21 cellular contexts compared by ENCODE assay signal in genomic region chr16:2275476-2276450, GRCh38. TPM values are rescaled to one million over a fixed set of nuclear protein-coding genes. Genes with fewer than 3 reads are reported as not detected.
A peak's percentile ranks its signal among the peaks of the same experiment; 100 is the strongest.
DNase-seq lines count a peak whose midpoint lies in the region; ATAC-seq, FAIRE-seq and TF ChIP-seq lines count a peak whose summit lies in the region.
"Had no signal": no experiment of that assay in that cellular context is flagged by ENCODE, and none has a peak within 500 bp of the region (broad histone marks: within the 10 kb centered on the region; RNA-seq: fewer than 3 reads in every experiment).

No MANE protein-coding gene starts in this region.

- H3K36me3 ChIP-seq in HepG2 (replicated peaks in 1 of 2; ENCODE audit: control insufficient read depth in 1 of 2, insufficient read depth in 2 of 2, low read length in 2 of 2) (0 out of 5 replicates have a peak, but pooled peaks cover 0 to 2% of the 10 kb centered on the region in 2 experiments), right lobe of liver (no peaks in the 10 kb centered on the region)
- H3K36me3 ChIP-seq: SJSA1 had no signal

- H3K4me1 ChIP-seq in HepG2 (ENCODE audit: insufficient read depth, low read length) = peaks cover 27% of the 10 kb centered on the region; the same call in 1 of the 2 replicates
- no peaks in the 10 kb centered on the region for H3K4me1 ChIP-seq in right lobe of liver
- no peaks in the 10 kb centered on the region for H3K4me1 ChIP-seq in right cardiac atrium (ENCODE audit: control insufficient read depth, insufficient read depth, low read length)
- H3K4me1 ChIP-seq: BE2C, Caco-2, SJSA1 had no signal

- H3K27ac ChIP-seq in HepG2 (ENCODE audit: extremely low read length, insufficient read depth, low read length) (no peak overlapping the region), right lobe of liver (no peak overlapping the region), right cardiac atrium (ENCODE audit: low read length) (no peak overlapping the region), temporal lobe (ENCODE audit: low read depth, low read length) (peak overlapping the region; percentile 20)
- H3K27ac ChIP-seq: RWPE1, SJSA1 had no signal

- H3K79me2 ChIP-seq in HepG2 (ENCODE audit: insufficient read depth, low read length) = no peaks in the 10 kb centered on the region

- intact Hi-C loops in HepG2 (cut with micrococcal nuclease; ENCODE audit: unreplicated experiment) = no loop called here
- intact Hi-C loops in right lobe of liver (cut with DNase I) = no loop called here
- intact Hi-C loops in right cardiac atrium (cut with DNase I) = no loop called here

- CTCF ChIA-PET in HepG2 (lab: Yijun Ruan, JAX; ENCODE audit: low intra/inter-chr PET ratio, low total read pairs) = no interaction called here

- H3K4me3 ChIP-seq in HepG2 (replicated peaks in 1 of 3; ENCODE audit: insufficient read depth in 1 of 3, low read depth in 2 of 3, low read length in 3 of 3) = no peak overlapping the region
- no peak overlapping the region for H3K4me3 ChIP-seq in right lobe of liver
- no peak overlapping the region for H3K4me3 ChIP-seq in right cardiac atrium (ENCODE audit: low read length)
- H3K4me3 ChIP-seq: SJSA1 had no signal

- H3K36me3 Mint-ChIP-seq in chondrocyte (ENCODE audit: low read depth) = peaks cover 9% of the 10 kb centered on the region

- H3K9me3 ChIP-seq in HepG2 (ENCODE audit: low read length) = no peaks in the 10 kb centered on the region
- no peaks in the 10 kb centered on the region for H3K9me3 ChIP-seq in right lobe of liver
- no peaks in the 10 kb centered on the region for H3K9me3 ChIP-seq in right cardiac atrium (ENCODE audit: control insufficient read depth, low read length)
- H3K9me3 ChIP-seq: BE2C, Caco-2, SJSA1 had no signal

- no peaks in the 10 kb centered on the region for H3K9me3 Mint-ChIP-seq in chondrocyte (ENCODE audit: low read depth)
- H3K9me3 Mint-ChIP-seq: CD4-positive, alpha-beta T cell; H9 had no signal

- no peak overlapping the region for H3K4me3 Mint-ChIP-seq in chondrocyte (ENCODE audit: unreplicated experiment)
- H3K4me3 Mint-ChIP-seq: CD4-positive, alpha-beta T cell; H9 had no signal

- H3K27me3 Mint-ChIP-seq in chondrocyte (ENCODE audit: low read depth) = no peaks in the 10 kb centered on the region
- H3K27me3 Mint-ChIP-seq: CD4-positive, alpha-beta T cell had no signal

- BruUV-seq in HepG2 (replicated peaks; lab: Mats Ljungman, UMichigan) = no TSS peak

- WGBS in HepG2 (ENCODE audit: low lambda C conversion rate) = 41% methylated on average over 17 of the region's 33 CpGs
- 58% methylated on average over 13 of the region's 33 CpGs for WGBS in right lobe of liver (ENCODE audit: insufficient coverage, low coverage, low lambda C conversion rate, missing lambda C conversion rate)
- WGBS in right cardiac atrium = 75% methylated on average over 33 of the region's 33 CpGs

- no peak for TF ChIP-seq RAD21 in HepG2 (CRISPR knock-in tag; IDR thresholded peaks at IDR 0.05)

- TF ChIP-seq CTCF in HepG2 (CRISPR knock-in tag; IDR thresholded peaks at IDR 0.05) = no peak
- no peak for TF ChIP-seq CTCF in right lobe of liver (IDR thresholded peaks at IDR 0.05)
- no peak for TF ChIP-seq CTCF in chondrocyte (IDR thresholded peaks at IDR 0.05)

- H3K9ac ChIP-seq in HepG2 (ENCODE audit: insufficient read depth, low read depth, low read length) = no peak overlapping the region

- TF ChIP-seq POLR2A in HepG2 (IDR thresholded peaks at IDR 0.05; ENCODE audit: insufficient read depth in 1 of 2, low read depth in 2 of 2, low read length in 2 of 2) = no peak
- no peak for TF ChIP-seq POLR2A in right lobe of liver (IDR thresholded peaks at IDR 0.05)

- peaks cover 2% of the 10 kb centered on the region for H3K4me1 Mint-ChIP-seq in chondrocyte (ENCODE audit: low read depth)

- H3K4me2 ChIP-seq in HepG2 (ENCODE audit: low read depth, low read length) = no peak overlapping the region

- no peak overlapping the region for H2AFZ ChIP-seq in HepG2 (ENCODE audit: low read length)

- no peak overlapping the region for H3K27ac Mint-ChIP-seq in chondrocyte (ENCODE audit: unreplicated experiment)
- H3K27ac Mint-ChIP-seq: CD4-positive, alpha-beta T cell had no signal

- DNase-seq in HepG2 (ENCODE audit: low spot score) (no peak), right lobe of liver (no peak), chondrocyte (ENCODE audit: low spot score) (peak; percentile 72), right cardiac atrium (peak in 2 of 3 donors; percentile 51 to 70)
- DNase-seq: BE2C; Caco-2; CD4-positive, alpha-beta T cell; DMS153; GDM1; H9; NCI-H1105; NCI-H1694 treated with DMSO at 0.1 percent for 48 hours; NCI-H510A; NCI-H82 had no signal

- ATAC-seq in HepG2 = no peak
- no peak for ATAC-seq in right lobe of liver
- ATAC-seq in right cardiac atrium = no peak
- ATAC-seq in HG02678 (IDR thresholded peaks at IDR 0.05; ENCODE audit: unreplicated experiment) = no peak
- ATAC-seq in HG03442 (IDR thresholded peaks at IDR 0.05; ENCODE audit: unreplicated experiment) = no peak
- ATAC-seq in HG03460 (IDR thresholded peaks at IDR 0.05; ENCODE audit: unreplicated experiment) = no peak

- H3K27me3 ChIP-seq in HepG2 (ENCODE audit: control insufficient read depth in 1 of 2, insufficient read depth in 2 of 2, low read length in 2 of 2) (peaks cover 17 to 55% of the 10 kb centered on the region in 2 experiments), right lobe of liver (no peaks in the 10 kb centered on the region), right cardiac atrium (ENCODE audit: control insufficient read depth, insufficient read depth) (no peaks in the 10 kb centered on the region)
- H3K27me3 ChIP-seq: BE2C had no signal

- TF ChIP-seq EP300 in HepG2 (IDR thresholded peaks at IDR 0.05; ENCODE audit: low read depth in 2 of 2, low read length in 2 of 2) (no peak), HepG2 (CRISPR knock-in tag; IDR thresholded peaks at IDR 0.05; ENCODE audit: borderline replicate concordance) (no peak)

- H4K20me1 ChIP-seq in HepG2 (ENCODE audit: insufficient read depth, low read length) = no peaks in the 10 kb centered on the region

- FAIRE-seq in HepG2 (lab: Jason Lieb, UNC) = no peak
- FAIRE-seq: A204.1 had no signal

- POLR2A ChIA-PET in HepG2 (lab: Yijun Ruan, JAX) = no interaction called here

- in situ Hi-C loops in HepG2 (cut with HindIII; ENCODE audit: extremely low pct_ligation_motif_present, low pct_unique_long_range_greater_than_20kb) = no loop called here

RNA-seq across cellular contexts. Expression of gene RNPS1, which starts 7.8 kb away (rescaled TPM):
- total RNA-seq in HepG2 (2016; rRNA removed; fragmentation: Illumina TruSeq; extraction: Trizol) (126 and 127 TPM in 2 replicates), right lobe of liver (10 to 100 TPM; 29.0 to 61.9 (median 38.9) TPM), chondrocyte (109 to 122 TPM (median 111 TPM) in 3 replicates), right cardiac atrium (100 to 1,000 TPM; 103 to 114 (median 110) TPM), temporal lobe (73.0 TPM)
- 107 and 119 TPM in 2 replicates for total RNA-seq in HepG2 (2016; cell fraction: cytosol; rRNA removed; fragmentation: Illumina TruSeq; extraction: Trizol; ENCODE audit: low read depth)
- 112 and 126 TPM in 2 replicates for total RNA-seq in HepG2 (2016; cell fraction: insoluble cytoplasmic fraction; rRNA removed; fragmentation: Illumina TruSeq; extraction: Trizol)
- 166 and 205 TPM in 2 replicates for total RNA-seq in HepG2 (2016; cell fraction: membrane; rRNA removed; fragmentation: Illumina TruSeq; extraction: Trizol)
- 68.5 and 74.4 TPM in 2 replicates for total RNA-seq in HepG2 (2016; cell fraction: nucleus; rRNA removed; fragmentation: Illumina TruSeq; extraction: Trizol)
- polyA plus RNA-seq in HepG2 (2011; rRNA removed) (124 and 133 TPM in 2 replicates), right cardiac atrium (105 TPM)
- polyA plus RNA-seq in HepG2 (2011; cell fraction: cytosol; rRNA removed) = 158 and 199 TPM in 2 replicates
- polyA plus RNA-seq in HepG2 (2011; cell fraction: nucleus; rRNA removed) = 131 and 132 TPM in 2 replicates
- 112 and 128 TPM in 2 replicates for polyA plus RNA-seq in HepG2 (2012)
- polyA plus RNA-seq in HepG2 (2016; cell fraction: cytosol; fragmentation: Illumina TruSeq; extraction: Trizol; ENCODE audit: low read depth) = 93.4 and 128 TPM in 2 replicates
- 156 and 204 TPM in 2 replicates for polyA plus RNA-seq in HepG2 (2016; cell fraction: insoluble cytoplasmic fraction; fragmentation: Illumina TruSeq; extraction: Trizol; ENCODE audit: low read depth)
- 175 and 195 TPM in 2 replicates for polyA plus RNA-seq in HepG2 (2016; cell fraction: membrane; fragmentation: Illumina TruSeq; extraction: Trizol; ENCODE audit: low read depth)
- 161 and 166 TPM in 2 replicates for polyA plus RNA-seq in HepG2 (2016; cell fraction: nucleus; fragmentation: Illumina TruSeq; extraction: Trizol; ENCODE audit: insufficient read depth, low read depth)
- 166 and 194 TPM in 2 replicates for polyA minus RNA-seq in HepG2 (2011; rRNA and poly(A)+ RNA removed; ENCODE audit: low replicate concordance)
- 58.7 and 73.6 TPM in 2 replicates for polyA minus RNA-seq in HepG2 (2011; cell fraction: cytosol; rRNA and poly(A)+ RNA removed)
- polyA minus RNA-seq in HepG2 (2011; cell fraction: nucleus; rRNA and poly(A)+ RNA removed) = 82.8 and 98.0 TPM in 2 replicates

RNA-seq across cellular contexts. Expression of gene ECI1, which starts 24.4 kb away (rescaled TPM):
- total RNA-seq in HepG2 (2016; rRNA removed; fragmentation: Illumina TruSeq; extraction: Trizol) = 73.8 and 82.0 TPM in 2 replicates
- 44.2 and 54.8 TPM in 2 replicates for total RNA-seq in HepG2 (2016; cell fraction: cytosol; rRNA removed; fragmentation: Illumina TruSeq; extraction: Trizol; ENCODE audit: low read depth)
- 75.0 and 87.4 TPM in 2 replicates for total RNA-seq in HepG2 (2016; cell fraction: insoluble cytoplasmic fraction; rRNA removed; fragmentation: Illumina TruSeq; extraction: Trizol)
- total RNA-seq in HepG2 (2016; cell fraction: membrane; rRNA removed; fragmentation: Illumina TruSeq; extraction: Trizol) = 72.9 and 79.9 TPM in 2 replicates
- total RNA-seq in HepG2 (2016; cell fraction: nucleus; rRNA removed; fragmentation: Illumina TruSeq; extraction: Trizol) = 36.0 and 44.8 TPM in 2 replicates
- 102 and 117 TPM in 2 replicates for polyA plus RNA-seq in HepG2 (2011; rRNA removed)
- 92.8 and 162 TPM in 2 replicates for polyA plus RNA-seq in HepG2 (2011; cell fraction: cytosol; rRNA removed)
- polyA plus RNA-seq in HepG2 (2011; cell fraction: nucleus; rRNA removed) = 91.6 and 93.8 TPM in 2 replicates
- 64.9 and 71.4 TPM in 2 replicates for polyA plus RNA-seq in HepG2 (2012)
- polyA plus RNA-seq in HepG2 (2016; cell fraction: cytosol; fragmentation: Illumina TruSeq; extraction: Trizol; ENCODE audit: low read depth) = 65.1 and 77.0 TPM in 2 replicates
- 81.7 and 86.2 TPM in 2 replicates for polyA plus RNA-seq in HepG2 (2016; cell fraction: insoluble cytoplasmic fraction; fragmentation: Illumina TruSeq; extraction: Trizol; ENCODE audit: low read depth)
- 77.8 and 83.0 TPM in 2 replicates for polyA plus RNA-seq in HepG2 (2016; cell fraction: membrane; fragmentation: Illumina TruSeq; extraction: Trizol; ENCODE audit: low read depth)
- 91.3 and 94.3 TPM in 2 replicates for polyA plus RNA-seq in HepG2 (2016; cell fraction: nucleus; fragmentation: Illumina TruSeq; extraction: Trizol; ENCODE audit: insufficient read depth, low read depth)
- polyA minus RNA-seq in HepG2 (2011; rRNA and poly(A)+ RNA removed; ENCODE audit: low replicate concordance) = 56.0 and 57.4 TPM in 2 replicates
- 29.4 and 32.4 TPM in 2 replicates for polyA minus RNA-seq in HepG2 (2011; cell fraction: cytosol; rRNA and poly(A)+ RNA removed)
- 20.0 and 23.1 TPM in 2 replicates for polyA minus RNA-seq in HepG2 (2011; cell fraction: nucleus; rRNA and poly(A)+ RNA removed)
- 100 to 1,000 TPM in 2 of 6 experiments, 10 to 100 TPM in 4; 68.1 to 150 (median 85.5) TPM for total RNA-seq in right lobe of liver
- total RNA-seq in chondrocyte = 25.5 to 45.4 TPM (median 44.5 TPM) in 3 replicates
- total RNA-seq in right cardiac atrium = 100 to 1,000 TPM; 110 to 145 (median 121) TPM
- 166 TPM for polyA plus RNA-seq in right cardiac atrium
- 17.5 TPM for total RNA-seq in temporal lobe

RNA-seq across cellular contexts. Expression of gene DNASE1L2, which starts 39.5 kb away (rescaled TPM):
- total RNA-seq in HepG2 (2016; rRNA removed; fragmentation: Illumina TruSeq; extraction: Trizol) = 0.11 and 0.44 TPM in 2 replicates
- 0.18 and 0.30 TPM in 2 replicates for total RNA-seq in HepG2 (2016; cell fraction: cytosol; rRNA removed; fragmentation: Illumina TruSeq; extraction: Trizol; ENCODE audit: low read depth)
- total RNA-seq in HepG2 (2016; cell fraction: insoluble cytoplasmic fraction; rRNA removed; fragmentation: Illumina TruSeq; extraction: Trizol) = 0.45 TPM in 1 of 2 replicates, not detected in the other
- 0.09 and 0.24 TPM in 2 replicates for total RNA-seq in HepG2 (2016; cell fraction: membrane; rRNA removed; fragmentation: Illumina TruSeq; extraction: Trizol)
- 0.65 and 0.85 TPM in 2 replicates for total RNA-seq in HepG2 (2016; cell fraction: nucleus; rRNA removed; fragmentation: Illumina TruSeq; extraction: Trizol)
- polyA plus RNA-seq in HepG2 (2011; rRNA removed) = 0.50 and 1.2 TPM in 2 replicates
- polyA plus RNA-seq in HepG2 (2011; cell fraction: cytosol; rRNA removed) = 0.12 and 0.42 TPM in 2 replicates
- polyA plus RNA-seq in HepG2 (2011; cell fraction: nucleus; rRNA removed) = 11.0 and 14.4 TPM in 2 replicates
- polyA plus RNA-seq in HepG2 (2012) = 0.50 and 0.95 TPM in 2 replicates
- polyA plus RNA-seq in HepG2 (2016; cell fraction: cytosol; fragmentation: Illumina TruSeq; extraction: Trizol; ENCODE audit: low read depth) = 0.25 and 0.43 TPM in 2 replicates
- polyA plus RNA-seq in HepG2 (2016; cell fraction: insoluble cytoplasmic fraction; fragmentation: Illumina TruSeq; extraction: Trizol; ENCODE audit: low read depth) = not detected in 2 replicates
- 0.29 and 0.42 TPM in 2 replicates for polyA plus RNA-seq in HepG2 (2016; cell fraction: membrane; fragmentation: Illumina TruSeq; extraction: Trizol; ENCODE audit: low read depth)
- polyA plus RNA-seq in HepG2 (2016; cell fraction: nucleus; fragmentation: Illumina TruSeq; extraction: Trizol; ENCODE audit: insufficient read depth, low read depth) = 1.3 and 2.4 TPM in 2 replicates
- polyA minus RNA-seq in HepG2 (2011; rRNA and poly(A)+ RNA removed; ENCODE audit: low replicate concordance) = 0.52 and 1.6 TPM in 2 replicates
- not detected in 2 replicates for polyA minus RNA-seq in HepG2 (2011; cell fraction: cytosol; rRNA and poly(A)+ RNA removed)
- polyA minus RNA-seq in HepG2 (2011; cell fraction: nucleus; rRNA and poly(A)+ RNA removed) = 1.4 and 2.4 TPM in 2 replicates
- total RNA-seq in right lobe of liver = 1 to 10 TPM in 1 of 6 experiments, under 1 TPM in 4, not detected in 1; 0.31 to 1.1 (median 0.40) TPM
- total RNA-seq in chondrocyte = 0.97 to 1.6 TPM (median 1.2 TPM) in 3 replicates
- total RNA-seq in right cardiac atrium = under 1 TPM; 0.17 to 0.43 (median 0.33) TPM
- polyA plus RNA-seq in right cardiac atrium = 0.48 TPM
- total RNA-seq in temporal lobe = 1.5 TPM

RNA-seq across cellular contexts. Expression of gene E4F1, which starts 52.4 kb away (rescaled TPM):
- total RNA-seq in HepG2 (2016; rRNA removed; fragmentation: Illumina TruSeq; extraction: Trizol) (10.3 and 19.5 TPM in 2 replicates), right lobe of liver (10 to 100 TPM in 4 of 6 experiments, 1 to 10 TPM in 2; 8.9 to 11.3 (median 10.4) TPM), chondrocyte (18.7 to 25.7 TPM (median 20.7 TPM) in 3 replicates), right cardiac atrium (10 to 100 TPM; 11.8 to 16.1 (median 14.2) TPM), temporal lobe (18.9 TPM)
- 6.9 and 8.8 TPM in 2 replicates for total RNA-seq in HepG2 (2016; cell fraction: cytosol; rRNA removed; fragmentation: Illumina TruSeq; extraction: Trizol; ENCODE audit: low read depth)
- total RNA-seq in HepG2 (2016; cell fraction: insoluble cytoplasmic fraction; rRNA removed; fragmentation: Illumina TruSeq; extraction: Trizol) = 8.9 and 20.8 TPM in 2 replicates
- total RNA-seq in HepG2 (2016; cell fraction: membrane; rRNA removed; fragmentation: Illumina TruSeq; extraction: Trizol) = 6.0 TPM in 2 replicates
- 24.2 and 28.6 TPM in 2 replicates for total RNA-seq in HepG2 (2016; cell fraction: nucleus; rRNA removed; fragmentation: Illumina TruSeq; extraction: Trizol)
- polyA plus RNA-seq in HepG2 (2011; rRNA removed) (13.8 and 17.2 TPM in 2 replicates), right cardiac atrium (13.7 TPM)
- polyA plus RNA-seq in HepG2 (2011; cell fraction: cytosol; rRNA removed) = 6.1 and 10.8 TPM in 2 replicates
- polyA plus RNA-seq in HepG2 (2011; cell fraction: nucleus; rRNA removed) = 151 and 202 TPM in 2 replicates
- polyA plus RNA-seq in HepG2 (2012) = 6.8 and 6.9 TPM in 2 replicates
- polyA plus RNA-seq in HepG2 (2016; cell fraction: cytosol; fragmentation: Illumina TruSeq; extraction: Trizol; ENCODE audit: low read depth) = 3.5 and 3.6 TPM in 2 replicates
- polyA plus RNA-seq in HepG2 (2016; cell fraction: insoluble cytoplasmic fraction; fragmentation: Illumina TruSeq; extraction: Trizol; ENCODE audit: low read depth) = 8.4 and 9.9 TPM in 2 replicates
- polyA plus RNA-seq in HepG2 (2016; cell fraction: membrane; fragmentation: Illumina TruSeq; extraction: Trizol; ENCODE audit: low read depth) = 4.8 and 5.0 TPM in 2 replicates
- 55.1 and 57.6 TPM in 2 replicates for polyA plus RNA-seq in HepG2 (2016; cell fraction: nucleus; fragmentation: Illumina TruSeq; extraction: Trizol; ENCODE audit: insufficient read depth, low read depth)
- 14.4 and 15.9 TPM in 2 replicates for polyA minus RNA-seq in HepG2 (2011; rRNA and poly(A)+ RNA removed; ENCODE audit: low replicate concordance)
- polyA minus RNA-seq in HepG2 (2011; cell fraction: cytosol; rRNA and poly(A)+ RNA removed) = 6.6 and 9.1 TPM in 2 replicates
- polyA minus RNA-seq in HepG2 (2011; cell fraction: nucleus; rRNA and poly(A)+ RNA removed) = 18.3 and 20.5 TPM in 2 replicates

Comparison
In these comparisons a context has a peak if more than half of its experiments do, and no peak if none do; other contexts are left out.
1. DNase-seq: peak in chondrocyte (single experiment) and right cardiac atrium (2 of 3); none in HepG2 (single experiment) and right lobe of liver (0 of 3).